8 cellular contexts compared by ENCODE assay signal in genomic region chrX:155070975-155071693, GRCh38. TPM values are rescaled to one million over a fixed set of nuclear protein-coding genes. Genes with fewer than 3 reads are reported as not detected.
DNase-seq lines count a peak whose midpoint lies in the region; ATAC-seq and TF ChIP-seq lines count a peak whose summit lies in the region.

Gene BRCC3 (plus strand): TSS chrX:155071508. CDS start chrX:155071528, 20 bp downstream.
Gene CMC4 (minus strand): TSS chrX:155071136. CDS start chrX:155064023, 7,113 bp downstream.
Gene MTCP1 (minus strand): TSS chrX:155071136. CDS start chrX:155066010, 5,126 bp downstream.

- H3K4me3 ChIP-seq in GM06990 (replicated peaks; ENCODE audit: low read depth, low read length) (peak within 1 kb of the TSS; percentile 78), HFF-Myc (replicated peaks; ENCODE audit: low read depth, low read length) (peak within 1 kb of the TSS; percentile 75), thoracic aorta (peak within 1 kb of the TSS; percentile 86)

- H3K9me3 ChIP-seq in thoracic aorta, result no peaks in the 10 kb centered on the region

- H3K27ac Mint-ChIP-seq in activated naive CD4-positive, alpha-beta T cell treated with anti-CD3 and anti-CD28 coated beads, Interleukin-2, amount 50 U/mL, for 24 hours, result peak within 1 kb of the TSS; percentile 91
- H3K27ac Mint-ChIP-seq in glutamatergic neuron (ENCODE audit: unreplicated experiment) (peak within 1 kb of the TSS; percentile 92), osteocyte (ENCODE audit: unreplicated experiment) (peak within 1 kb of the TSS; percentile 91)

- H3K36me3 Mint-ChIP-seq in activated naive CD4-positive, alpha-beta T cell treated with anti-CD3 and anti-CD28 coated beads, Interleukin-2, amount 50 U/mL, for 24 hours, result peaks cover 12% of the 10 kb centered on the region
- H3K36me3 Mint-ChIP-seq in glutamatergic neuron (ENCODE audit: unreplicated experiment) (peaks cover 6% of the 10 kb centered on the region), osteocyte (ENCODE audit: unreplicated experiment) (peaks cover 2% of the 10 kb centered on the region)

- TF ChIP-seq CTCF in GM06990 (IDR thresholded peaks at IDR 0.05; ENCODE audit: insufficient read depth, low read length, poor library complexity, severe bottlenecking) (no peak), HFF-Myc (IDR thresholded peaks at IDR 0.05; ENCODE audit: low read depth, low read length, missing control alignments) (no peak), glutamatergic neuron (IDR thresholded peaks at IDR 0.05; ENCODE audit: partially characterized antibody, unreplicated experiment) (no peak), osteocyte (IDR thresholded peaks at IDR 0.05) (no peak), thoracic aorta (IDR thresholded peaks at IDR 0.05) (no peak)

- ATAC-seq in SK-N-SH treated with all-trans-retinoic acid at 6 μM for 48 hours, result peak; percentile 96
- ATAC-seq in thoracic aorta (ENCODE audit: insufficient number of reproducible peaks, low FRiP score, low read depth), result peak; percentile 75

- DNase-seq in GM06990 (ENCODE audit: extremely low read depth, insufficient read length) (peak; percentile 89), HFF-Myc (ENCODE audit: extremely low read depth, low read depth) (peak; percentile 22), NAMALWA (ENCODE audit: low spot score) (peak; percentile 86), glutamatergic neuron (peak; percentile 75), osteocyte (ENCODE audit: extremely low spot score, unreplicated experiment) (peak; percentile 94), thoracic aorta (ENCODE audit: low spot score) (no peak)

- peaks cover 62% of the 10 kb centered on the region for H3K4me1 Mint-ChIP-seq in activated naive CD4-positive, alpha-beta T cell treated with anti-CD3 and anti-CD28 coated beads, Interleukin-2, amount 50 U/mL, for 24 hours
- H3K4me1 Mint-ChIP-seq in glutamatergic neuron (ENCODE audit: low read depth, unreplicated experiment), result peaks cover 7% of the 10 kb centered on the region
- H3K4me1 Mint-ChIP-seq in osteocyte (ENCODE audit: unreplicated experiment), result peaks cover 27% of the 10 kb centered on the region

- H3K9me3 Mint-ChIP-seq in activated naive CD4-positive, alpha-beta T cell treated with anti-CD3 and anti-CD28 coated beads, Interleukin-2, amount 50 U/mL, for 24 hours, result no peaks in the 10 kb centered on the region
- H3K9me3 Mint-ChIP-seq in glutamatergic neuron (ENCODE audit: unreplicated experiment), result peaks cover 2% of the 10 kb centered on the region
- H3K9me3 Mint-ChIP-seq in osteocyte (ENCODE audit: unreplicated experiment), result no peaks in the 10 kb centered on the region

- H3K27me3 Mint-ChIP-seq in activated naive CD4-positive, alpha-beta T cell treated with anti-CD3 and anti-CD28 coated beads, Interleukin-2, amount 50 U/mL, for 24 hours, result no peaks in the 10 kb centered on the region
- H3K27me3 Mint-ChIP-seq in glutamatergic neuron (ENCODE audit: unreplicated experiment) (peaks cover 4% of the 10 kb centered on the region), osteocyte (ENCODE audit: unreplicated experiment) (no peaks in the 10 kb centered on the region)

- peak within 1 kb of the TSS; percentile 82 to 86 for H3K27ac ChIP-seq in thoracic aorta

- peak within 1 kb of the TSS; percentile 92 for H3K4me3 Mint-ChIP-seq in activated naive CD4-positive, alpha-beta T cell treated with anti-CD3 and anti-CD28 coated beads, Interleukin-2, amount 50 U/mL, for 24 hours
- peak within 1 kb of the TSS; percentile 89 for H3K4me3 Mint-ChIP-seq in glutamatergic neuron (ENCODE audit: unreplicated experiment)
- peak within 1 kb of the TSS; percentile 86 for H3K4me3 Mint-ChIP-seq in osteocyte (ENCODE audit: unreplicated experiment)

- H3K4me1 ChIP-seq in thoracic aorta (ENCODE audit: control insufficient read depth in 1 of 2, low read depth in 2 of 2), result peaks cover 4 to 7% of the 10 kb centered on the region in 2 donors

- H3K27me3 ChIP-seq in GM06990 (replicated peaks; ENCODE audit: control insufficient read depth, insufficient read depth, low read length) (no peaks in the 10 kb centered on the region), thoracic aorta (replicated peaks; ENCODE audit: insufficient read depth) (no peaks in the 10 kb centered on the region)

- H3K36me3 ChIP-seq in GM06990 (ENCODE audit: control insufficient read depth, insufficient read depth, low read length), result no peaks in the 10 kb centered on the region
- H3K36me3 ChIP-seq in thoracic aorta, result no peaks in the 10 kb centered on the region

TF ChIP-seq in SK-N-SH treated with all-trans-retinoic acid at 6 μM for 48 hours, 23 proteins besides CTCF, POLR2A, EP300 and RAD21:
- TF ChIP-seq ZNF70 (CRISPR knock-in tag; IDR thresholded peaks at IDR 0.05) (peak; percentile 68), POU6F1 (CRISPR knock-in tag; IDR thresholded peaks at IDR 0.05; ENCODE audit: borderline replicate concordance, low read depth) (no peak)

RNA-seq across cellular contexts. Expression of gene BRCC3, which starts in this region (rescaled TPM):
- total RNA-seq in glutamatergic neuron (ENCODE audit: unreplicated experiment) (21.9 TPM), osteocyte (12.4 and 15.3 TPM in 2 replicates), thoracic aorta (10 to 100 TPM in 1 of 2 donors, 1 to 10 TPM in 1; 6.2 to 14.2 TPM)

RNA-seq across cellular contexts. Expression of gene CMC4, which starts in this region (rescaled TPM):
- total RNA-seq in glutamatergic neuron (ENCODE audit: unreplicated experiment), result 1.8 TPM
- 6.9 and 10.6 TPM in 2 replicates for total RNA-seq in osteocyte
- total RNA-seq in thoracic aorta, result 10 to 100 TPM; 11.9 to 32.5 TPM

RNA-seq across cellular contexts. Expression of gene MTCP1, which starts in this region (rescaled TPM):
- 9.5 TPM for total RNA-seq in glutamatergic neuron (ENCODE audit: unreplicated experiment)
- 17.8 and 24.4 TPM in 2 replicates for total RNA-seq in osteocyte
- total RNA-seq in thoracic aorta, result 10 to 100 TPM in 1 of 2 donors, 1 to 10 TPM in 1; 7.4 to 17.8 TPM
